Comparison of ENCODE assay signal across 15 cellular contexts in the genomic region with DNA sequence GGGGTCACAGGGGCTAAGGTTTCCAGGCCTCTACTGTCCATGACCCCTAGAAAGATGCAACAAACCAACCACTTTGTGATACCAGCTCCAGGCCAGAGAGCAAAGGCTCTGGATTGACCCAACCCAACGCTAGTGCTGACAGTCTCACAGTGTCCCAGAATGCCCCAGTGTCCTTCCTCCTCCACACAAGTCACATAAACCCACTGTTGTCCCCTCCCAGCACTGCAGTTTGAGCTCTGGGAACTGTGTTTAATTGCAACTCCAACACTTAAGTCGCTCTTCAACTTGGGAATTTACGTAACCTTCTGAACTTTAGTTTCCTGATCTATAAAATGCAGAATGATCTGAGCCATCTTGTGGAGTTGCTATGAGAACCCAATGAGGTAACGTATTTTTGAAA. TPM values are rescaled to one million over a fixed set of nuclear protein-coding genes. Genes with fewer than 3 reads are reported as not detected.
DNase-seq lines count a peak whose midpoint lies in the region; ATAC-seq and TF ChIP-seq lines count a peak whose summit lies in the region.
"Had no signal": no experiment of that assay in that cellular context is flagged by ENCODE, and none has a peak within 500 bp of the region (broad histone marks: within the 10 kb centered on the region; RNA-seq: fewer than 3 reads in every experiment).

No MANE protein-coding gene starts in this region.

- H3K27me3 Mint-ChIP-seq in WTC11 (ENCODE audit: low read depth) (no peaks in the 10 kb centered on the region; the same call in 1 of the 2 replicates), nephron progenitor cell (ENCODE audit: low read depth, poor library complexity) (peaks cover 10% of the 10 kb centered on the region)

- H3K4me3 Mint-ChIP-seq in WTC11 (no peak overlapping the region), nephron progenitor cell (no peak overlapping the region)
- H3K4me3 Mint-ChIP-seq: B cell; CD8-positive, alpha-beta T cell; H9 had no signal

- POLR2A ChIA-PET in WTC11 (lab: Charles Lee): interaction anchor here (0.6 kb wide), 1 partner anchor 25 kb away, joined by 6 read pairs; no protein-coding TSS in a partner anchor

- H3K9me3 Mint-ChIP-seq in WTC11 (no peaks in the 10 kb centered on the region), nephron progenitor cell (no peaks in the 10 kb centered on the region)
- H3K9me3 Mint-ChIP-seq: CD8-positive, alpha-beta T cell; H9 had no signal

- H3K36me3 Mint-ChIP-seq in WTC11 (no peaks in the 10 kb centered on the region), nephron progenitor cell (ENCODE audit: low read depth) (peaks cover 5% of the 10 kb centered on the region)
- H3K36me3 Mint-ChIP-seq: CD8-positive, alpha-beta T cell had no signal

- DNase-seq in WTC11 (ENCODE audit: low spot score) (no peak), left colon (no peak), nephron progenitor cell (no peak), cerebellum (ENCODE audit: low spot score) (no peak), SKM-1 (lab: John Stamatoyannopoulos, UW; ENCODE audit: unreplicated experiment) (no peak)
- DNase-seq: 8988T; Calu3; CD8-positive, alpha-beta T cell; DMS79 treated with DMSO at 0.1 percent for 48 hours; GF-D8; H9; IMR-90 had no signal

- peaks cover 45% of the 10 kb centered on the region for H3K4me1 Mint-ChIP-seq in WTC11
- peaks cover 86% of the 10 kb centered on the region for H3K4me1 Mint-ChIP-seq in nephron progenitor cell
- H3K4me1 Mint-ChIP-seq: B cell had no signal

- intact Hi-C loops in left colon (cut with DNase I, micrococcal nuclease): no loop called here

- CTCF ChIA-PET in WTC11 (lab: Charles Lee): interaction anchor here (2.1 kb wide), 1 partner anchor 43 kb away, joined by 5 read pairs; no protein-coding TSS in a partner anchor

- no peak for TF ChIP-seq CTCF in WTC11 (IDR thresholded peaks at IDR 0.05)
- no peak for TF ChIP-seq CTCF in nephron progenitor cell (IDR thresholded peaks at IDR 0.05)

- peak overlapping the region; percentile 6; the same call in 1 of the 2 replicates for H3K27ac Mint-ChIP-seq in WTC11
- H3K27ac Mint-ChIP-seq in nephron progenitor cell: peak overlapping the region; percentile 16
- H3K27ac Mint-ChIP-seq: B cell; CD8-positive, alpha-beta T cell had no signal

- ATAC-seq in WTC11: no peak
- peak; percentile 44 for ATAC-seq in left colon
- ATAC-seq in HG03097 (IDR thresholded peaks at IDR 0.05; ENCODE audit: low FRiP score, unreplicated experiment): no peak
- ATAC-seq in HG02981 (IDR thresholded peaks at IDR 0.05; ENCODE audit: unreplicated experiment): no peak
- ATAC-seq: CD8-positive, alpha-beta T cell had no signal

TF ChIP-seq in WTC11, 78 proteins besides CTCF, POLR2A, EP300 and RAD21:
- TF ChIP-seq RORB (CRISPR knock-in tag; IDR thresholded peaks at IDR 0.05): no peak
- TF ChIP-seq, protein P1, sequence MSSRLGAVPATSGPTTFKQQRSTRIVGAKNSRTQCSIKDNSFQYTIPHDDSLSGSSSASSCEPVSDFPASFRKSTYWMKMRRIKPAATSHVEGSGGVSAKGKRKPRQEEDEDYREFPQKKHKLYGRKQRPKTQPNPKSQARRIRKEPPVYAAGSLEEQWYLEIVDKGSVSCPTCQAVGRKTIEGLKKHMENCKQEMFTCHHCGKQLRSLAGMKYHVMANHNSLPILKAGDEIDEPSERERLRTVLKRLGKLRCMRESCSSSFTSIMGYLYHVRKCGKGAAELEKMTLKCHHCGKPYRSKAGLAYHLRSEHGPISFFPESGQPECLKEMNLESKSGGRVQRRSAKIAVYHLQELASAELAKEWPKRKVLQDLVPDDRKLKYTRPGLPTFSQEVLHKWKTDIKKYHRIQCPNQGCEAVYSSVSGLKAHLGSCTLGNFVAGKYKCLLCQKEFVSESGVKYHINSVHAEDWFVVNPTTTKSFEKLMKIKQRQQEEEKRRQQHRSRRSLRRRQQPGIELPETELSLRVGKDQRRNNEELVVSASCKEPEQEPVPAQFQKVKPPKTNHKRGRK (CRISPR knock-in tag; IDR thresholded peaks at IDR 0.05; ENCODE audit: borderline replicate concordance): no peak
- no peak for TF ChIP-seq ZBTB21 (CRISPR knock-in tag; IDR thresholded peaks at IDR 0.05; ENCODE audit: borderline replicate concordance)
- no peak for TF ChIP-seq TCF7 (CRISPR knock-in tag; IDR thresholded peaks at IDR 0.05; ENCODE audit: low read depth)
- TF ChIP-seq CREM (CRISPR knock-in tag; IDR thresholded peaks at IDR 0.05): no peak
- TF ChIP-seq JUN (CRISPR knock-in tag; IDR thresholded peaks at IDR 0.05): no peak
- TF ChIP-seq, protein P2, sequence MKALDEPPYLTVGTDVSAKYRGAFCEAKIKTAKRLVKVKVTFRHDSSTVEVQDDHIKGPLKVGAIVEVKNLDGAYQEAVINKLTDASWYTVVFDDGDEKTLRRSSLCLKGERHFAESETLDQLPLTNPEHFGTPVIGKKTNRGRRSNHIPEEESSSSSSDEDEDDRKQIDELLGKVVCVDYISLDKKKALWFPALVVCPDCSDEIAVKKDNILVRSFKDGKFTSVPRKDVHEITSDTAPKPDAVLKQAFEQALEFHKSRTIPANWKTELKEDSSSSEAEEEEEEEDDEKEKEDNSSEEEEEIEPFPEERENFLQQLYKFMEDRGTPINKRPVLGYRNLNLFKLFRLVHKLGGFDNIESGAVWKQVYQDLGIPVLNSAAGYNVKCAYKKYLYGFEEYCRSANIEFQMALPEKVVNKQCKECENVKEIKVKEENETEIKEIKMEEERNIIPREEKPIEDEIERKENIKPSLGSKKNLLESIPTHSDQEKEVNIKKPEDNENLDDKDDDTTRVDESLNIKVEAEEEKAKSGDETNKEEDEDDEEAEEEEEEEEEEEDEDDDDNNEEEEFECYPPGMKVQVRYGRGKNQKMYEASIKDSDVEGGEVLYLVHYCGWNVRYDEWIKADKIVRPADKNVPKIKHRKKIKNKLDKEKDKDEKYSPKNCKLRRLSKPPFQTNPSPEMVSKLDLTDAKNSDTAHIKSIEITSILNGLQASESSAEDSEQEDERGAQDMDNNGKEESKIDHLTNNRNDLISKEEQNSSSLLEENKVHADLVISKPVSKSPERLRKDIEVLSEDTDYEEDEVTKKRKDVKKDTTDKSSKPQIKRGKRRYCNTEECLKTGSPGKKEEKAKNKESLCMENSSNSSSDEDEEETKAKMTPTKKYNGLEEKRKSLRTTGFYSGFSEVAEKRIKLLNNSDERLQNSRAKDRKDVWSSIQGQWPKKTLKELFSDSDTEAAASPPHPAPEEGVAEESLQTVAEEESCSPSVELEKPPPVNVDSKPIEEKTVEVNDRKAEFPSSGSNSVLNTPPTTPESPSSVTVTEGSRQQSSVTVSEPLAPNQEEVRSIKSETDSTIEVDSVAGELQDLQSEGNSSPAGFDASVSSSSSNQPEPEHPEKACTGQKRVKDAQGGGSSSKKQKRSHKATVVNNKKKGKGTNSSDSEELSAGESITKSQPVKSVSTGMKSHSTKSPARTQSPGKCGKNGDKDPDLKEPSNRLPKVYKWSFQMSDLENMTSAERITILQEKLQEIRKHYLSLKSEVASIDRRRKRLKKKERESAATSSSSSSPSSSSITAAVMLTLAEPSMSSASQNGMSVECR (CRISPR knock-in tag; IDR thresholded peaks at IDR 0.05; ENCODE audit: borderline replicate concordance): no peak
- TF ChIP-seq, protein P3, sequence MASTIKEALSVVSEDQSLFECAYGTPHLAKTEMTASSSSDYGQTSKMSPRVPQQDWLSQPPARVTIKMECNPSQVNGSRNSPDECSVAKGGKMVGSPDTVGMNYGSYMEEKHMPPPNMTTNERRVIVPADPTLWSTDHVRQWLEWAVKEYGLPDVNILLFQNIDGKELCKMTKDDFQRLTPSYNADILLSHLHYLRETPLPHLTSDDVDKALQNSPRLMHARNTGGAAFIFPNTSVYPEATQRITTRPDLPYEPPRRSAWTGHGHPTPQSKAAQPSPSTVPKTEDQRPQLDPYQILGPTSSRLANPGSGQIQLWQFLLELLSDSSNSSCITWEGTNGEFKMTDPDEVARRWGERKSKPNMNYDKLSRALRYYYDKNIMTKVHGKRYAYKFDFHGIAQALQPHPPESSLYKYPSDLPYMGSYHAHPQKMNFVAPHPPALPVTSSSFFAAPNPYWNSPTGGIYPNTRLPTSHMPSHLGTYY (CRISPR knock-in tag; IDR thresholded peaks at IDR 0.05): no peak
- no peak for TF ChIP-seq FOXK1 (CRISPR knock-in tag; IDR thresholded peaks at IDR 0.05)
- TF ChIP-seq, protein P4, sequence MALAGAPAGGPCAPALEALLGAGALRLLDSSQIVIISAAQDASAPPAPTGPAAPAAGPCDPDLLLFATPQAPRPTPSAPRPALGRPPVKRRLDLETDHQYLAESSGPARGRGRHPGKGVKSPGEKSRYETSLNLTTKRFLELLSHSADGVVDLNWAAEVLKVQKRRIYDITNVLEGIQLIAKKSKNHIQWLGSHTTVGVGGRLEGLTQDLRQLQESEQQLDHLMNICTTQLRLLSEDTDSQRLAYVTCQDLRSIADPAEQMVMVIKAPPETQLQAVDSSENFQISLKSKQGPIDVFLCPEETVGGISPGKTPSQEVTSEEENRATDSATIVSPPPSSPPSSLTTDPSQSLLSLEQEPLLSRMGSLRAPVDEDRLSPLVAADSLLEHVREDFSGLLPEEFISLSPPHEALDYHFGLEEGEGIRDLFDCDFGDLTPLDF (CRISPR knock-in tag; IDR thresholded peaks at IDR 0.05): no peak
- no peak for TF ChIP-seq ATF1 (CRISPR knock-in tag; IDR thresholded peaks at IDR 0.05)
- TF ChIP-seq, protein P5, sequence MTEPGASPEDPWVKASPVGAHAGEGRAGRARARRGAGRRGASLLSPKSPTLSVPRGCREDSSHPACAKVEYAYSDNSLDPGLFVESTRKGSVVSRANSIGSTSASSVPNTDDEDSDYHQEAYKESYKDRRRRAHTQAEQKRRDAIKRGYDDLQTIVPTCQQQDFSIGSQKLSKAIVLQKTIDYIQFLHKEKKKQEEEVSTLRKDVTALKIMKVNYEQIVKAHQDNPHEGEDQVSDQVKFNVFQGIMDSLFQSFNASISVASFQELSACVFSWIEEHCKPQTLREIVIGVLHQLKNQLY (CRISPR knock-in tag; IDR thresholded peaks at IDR 0.05): no peak
- TF ChIP-seq, protein P6, sequence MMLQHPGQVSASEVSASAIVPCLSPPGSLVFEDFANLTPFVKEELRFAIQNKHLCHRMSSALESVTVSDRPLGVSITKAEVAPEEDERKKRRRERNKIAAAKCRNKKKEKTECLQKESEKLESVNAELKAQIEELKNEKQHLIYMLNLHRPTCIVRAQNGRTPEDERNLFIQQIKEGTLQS (CRISPR knock-in tag; conservative IDR thresholded peaks at IDR 0.05): no peak
- TF ChIP-seq MYBL2 (CRISPR knock-in tag; IDR thresholded peaks at IDR 0.05): no peak

RNA-seq across cellular contexts. Expression of a gene that starts 47.5 kb away (rescaled TPM):
- 22.1 to 27.2 TPM (median 25.6 TPM) in 3 replicates for total RNA-seq in WTC11 (2021)
- total RNA-seq in left colon: 10 to 100 TPM; 47.2 to 65.2 TPM
- 14.2 TPM for total RNA-seq in cerebellum

RNA-seq across cellular contexts. Expression of a gene that starts 53.8 kb away (rescaled TPM):
- total RNA-seq in WTC11 (2021) (62.7 to 70.3 TPM (median 68.0 TPM) in 3 replicates), left colon (10 to 100 TPM; 32.7 to 46.3 TPM), cerebellum (21.3 TPM)
